ENCODE assay signal across 8 cellular contexts in genomic region chr15:57158589-57158988, GRCh38.
A peak's percentile ranks its signal among the peaks of the same experiment; 100 is the strongest.
DNase-seq lines count a peak whose midpoint lies in the region; ATAC-seq lines count a peak whose summit lies in the region.

No MANE protein-coding gene starts in this region.

- peak; percentile 15 for DNase-seq in DMS153 (lab: John Stamatoyannopoulos, UW)
- peak; percentile 87 for DNase-seq in NCI-H1105 treated with DMSO at 0.1 percent for 48 hours (lab: John Stamatoyannopoulos, UW)
- peak in 38 of 58 donors; percentile 3 to 79 (median 32) for DNase-seq in anterior cingulate cortex (lab: John Stamatoyannopoulos, UW)
- peak; percentile 63 for DNase-seq in kidney tubule cell (ENCODE audit: low spot score)
- DNase-seq in islet precursor cell = no peak
- no peak for DNase-seq in iPS-NIHi11 (ENCODE audit: low spot score)

- ATAC-seq in GM21360 (IDR thresholded peaks at IDR 0.05; ENCODE audit: unreplicated experiment) = no peak
- no peak for ATAC-seq in activated CD4-positive, CD25-positive, alpha-beta regulatory T cell treated with anti-CD3 and anti-CD28 coated beads, Interleukin-2, amount 50 U/mL, for 24 hours

Comparison
In these comparisons a context has a peak if more than half of its experiments do, and no peak if none do; other contexts are left out.
1. DNase-seq: peak in DMS153 (single experiment), NCI-H1105 treated with DMSO at 0.1 percent for 48 hours (single experiment), anterior cingulate cortex (38 of 58) and kidney tubule cell (single experiment); none in islet precursor cell (single experiment) and iPS-NIHi11 (single experiment).